In genomic region chr3:149371723-149372114, GRCh38 we compare ENCODE assay signal across 18 cellular contexts. TPM values are rescaled to one million over a fixed set of nuclear protein-coding genes. Genes with fewer than 3 reads are reported as not detected.
DNase-seq lines count a peak whose midpoint lies in the region; ATAC-seq, FAIRE-seq and TF ChIP-seq lines count a peak whose summit lies in the region.
"Had no signal": no experiment of that assay in that cellular context is flagged by ENCODE, and none has a peak within 500 bp of the region (broad histone marks: within the 10 kb centered on the region; RNA-seq: fewer than 3 reads in every experiment).

No MANE protein-coding gene starts in this region.

- H2AFZ ChIP-seq in HCT116 (ENCODE audit: low read depth, low read length, poor library complexity, severe bottlenecking) (peak overlapping the region; percentile 93), astrocyte (ENCODE audit: low read depth, low read length) (no peak overlapping the region)

- no peak overlapping the region for H3K4me2 ChIP-seq in HCT116 (ENCODE audit: low read length)
- H3K4me2 ChIP-seq in astrocyte (ENCODE audit: low read length), result peak overlapping the region; percentile 58

- ATAC-seq in HCT116 (no peak), HG03469 (IDR thresholded peaks at IDR 0.05; ENCODE audit: unreplicated experiment) (no peak), GM18873 (IDR thresholded peaks at IDR 0.05; ENCODE audit: low FRiP score, unreplicated experiment) (no peak)
- ATAC-seq: effector memory CD8-positive, alpha-beta T cell; sciatic nerve; stimulated activated memory B cell treated with anti-CD40 and anti-IgM and Interleukin-4, amounts not matched to agents 10 μg/mL and 1 μg/mL and 100 μg/mL, for 72 hours had no signal

- WGBS in spleen, 5 donors, result 65 to 72% (median 68%) methylated on average over 2 of the region's 2 CpGs

- H3K9ac ChIP-seq in HCT116 (ENCODE audit: low read length), result no peak overlapping the region
- H3K9ac ChIP-seq in astrocyte (ENCODE audit: low read length), result no peak overlapping the region

- intact Hi-C loops in HCT116 (cut with micrococcal nuclease) (no loop called here), spleen (cut with DNase I; ENCODE audit: low total_unique reads) (no loop called here)

- RAD21 ChIA-PET in HCT116 (lab: Charles Lee; ENCODE audit: low non-redundant PET in 1 of 2, low total read pairs in 2 of 2, uncharacterized antibody in 2 of 2, unreplicated experiment in 2 of 2), result no interaction called here

- TF ChIP-seq RAD21 in HCT116 (IDR thresholded peaks at IDR 0.05; ENCODE audit: low read depth), result no peak

- TF ChIP-seq POLR2A in HCT116 (IDR thresholded peaks at IDR 0.05; ENCODE audit: borderline replicate concordance, extremely low read depth, insufficient read depth, insufficient read length) (no peak), spleen (IDR thresholded peaks at IDR 0.05) (no peak)

- no peak overlapping the region for H3K4me3 Mint-ChIP-seq in astrocyte (ENCODE audit: unreplicated experiment)
- H3K4me3 Mint-ChIP-seq: activated naive CD4-positive, alpha-beta T cell treated with anti-CD3 and anti-CD28 coated beads, Interleukin-2, amount 10 ng/mL, durations not matched to agents 7 days and 5 days; CD4-positive, CD25-positive, alpha-beta regulatory T cell; effector memory CD8-positive, alpha-beta T cell; nephron; stimulated activated memory B cell treated with anti-CD40 and anti-IgM and Interleukin-4, amounts not matched to agents 10 μg/mL and 1 μg/mL and 100 μg/mL, for 72 hours; T-helper 1 cell treated with Interleukin-12 subunit alpha and Interleukin-12 subunit beta and Interleukin-4 antibody, amounts not matched to agents 30 μg/mL and 1 μg/mL, for 36 hours had no signal

- H4K20me1 ChIP-seq in HCT116 (ENCODE audit: insufficient read depth) (no peaks in the 10 kb centered on the region), astrocyte (ENCODE audit: insufficient read depth, low read length) (peaks cover 13% of the 10 kb centered on the region)

- H3K9me3 Mint-ChIP-seq in astrocyte (ENCODE audit: unreplicated experiment), result no peaks in the 10 kb centered on the region
- H3K9me3 Mint-ChIP-seq: activated naive CD4-positive, alpha-beta T cell treated with anti-CD3 and anti-CD28 coated beads, Interleukin-2, amount 10 ng/mL, durations not matched to agents 7 days and 5 days; effector memory CD8-positive, alpha-beta T cell; nephron; stimulated activated memory B cell treated with anti-CD40 and anti-IgM and Interleukin-4, amounts not matched to agents 10 μg/mL and 1 μg/mL and 100 μg/mL, for 72 hours; T-helper 1 cell treated with Interleukin-12 subunit alpha and Interleukin-12 subunit beta and Interleukin-4 antibody, amounts not matched to agents 30 μg/mL and 1 μg/mL, for 36 hours had no signal

- peaks cover 32% of the 10 kb centered on the region for H3K4me1 Mint-ChIP-seq in astrocyte (ENCODE audit: low read depth, unreplicated experiment)
- H3K4me1 Mint-ChIP-seq: activated naive CD4-positive, alpha-beta T cell treated with anti-CD3 and anti-CD28 coated beads, Interleukin-2, amount 10 ng/mL, durations not matched to agents 7 days and 5 days; CD4-positive, CD25-positive, alpha-beta regulatory T cell; stimulated activated memory B cell treated with anti-CD40 and anti-IgM and Interleukin-4, amounts not matched to agents 10 μg/mL and 1 μg/mL and 100 μg/mL, for 72 hours had no signal

- H3K27me3 ChIP-seq in HCT116 (ENCODE audit: insufficient read depth, low read length), result no peaks in the 10 kb centered on the region
- no peaks in the 10 kb centered on the region for H3K27me3 ChIP-seq in astrocyte (ENCODE audit: insufficient read depth, low read length)
- H3K27me3 ChIP-seq in spleen (replicated peaks in 1 of 7), result no peaks in the 10 kb centered on the region
- H3K27me3 ChIP-seq: brain microvascular endothelial cell had no signal

- FAIRE-seq in astrocyte (lab: Jason Lieb, UNC), result no peak

- no peak overlapping the region for H3K27ac ChIP-seq in HCT116 (ENCODE audit: low read depth, low read length)
- H3K27ac ChIP-seq in astrocyte (ENCODE audit: low read depth, low read length), result no peak overlapping the region
- peak overlapping the region in 7 of 8 donors; percentile 24 to 78 (median 52) for H3K27ac ChIP-seq in spleen
- H3K27ac ChIP-seq: brain microvascular endothelial cell had no signal

- H3K27me3 Mint-ChIP-seq in astrocyte (ENCODE audit: low read depth, unreplicated experiment), result no peaks in the 10 kb centered on the region
- H3K27me3 Mint-ChIP-seq: activated naive CD4-positive, alpha-beta T cell treated with anti-CD3 and anti-CD28 coated beads, Interleukin-2, amount 10 ng/mL, durations not matched to agents 7 days and 5 days had no signal

- CTCF ChIA-PET in HCT116 (lab: Charles Lee), result interaction anchor here (1.6 to 2.6 kb wide), 2 partner anchors 16 to 417 kb away, joined by 4 to 6 read pairs; no protein-coding TSS in a partner anchor

- H3K36me3 ChIP-seq in HCT116 (ENCODE audit: control insufficient read depth in 1 of 2, insufficient read depth in 2 of 2, low read length in 2 of 2) (no peaks in the 10 kb centered on the region), astrocyte (ENCODE audit: insufficient read depth, low read length) (peaks cover 52% of the 10 kb centered on the region), spleen (peaks cover 0 to 48% (median 2%) of the 10 kb centered on the region in 6 donors)

- H3K79me2 ChIP-seq in HCT116 (ENCODE audit: insufficient read depth, low read length) (no peaks in the 10 kb centered on the region), astrocyte (ENCODE audit: insufficient read depth, low read length) (peaks cover 29% of the 10 kb centered on the region)

- POLR2A ChIA-PET in HCT116 (lab: Charles Lee), result no interaction called here

- no peaks in the 10 kb centered on the region for H3K9me3 ChIP-seq in HCT116 (ENCODE audit: control insufficient read depth in 1 of 2, insufficient read depth in 1 of 2, low read depth in 1 of 2, low read length in 2 of 2)
- H3K9me3 ChIP-seq in astrocyte (ENCODE audit: insufficient read depth, low read depth, low read length), result no peaks in the 10 kb centered on the region
- H3K9me3 ChIP-seq in spleen, result no peaks in the 10 kb centered on the region

- BruUV-seq in HCT116 (replicated peaks; lab: Mats Ljungman, UMichigan), result no TSS peak

- H3K4me3 ChIP-seq in HCT116 (replicated peaks in 1 of 2; ENCODE audit: low read depth in 1 of 2, low read length in 2 of 2), result no peak overlapping the region
- H3K4me3 ChIP-seq in astrocyte (ENCODE audit: insufficient read depth, low read depth, low read length), result no peak overlapping the region
- H3K4me3 ChIP-seq in spleen, result peak overlapping the region in 1 of 8 donors; percentile 29

- H3K9me2 ChIP-seq in HCT116 (ENCODE audit: insufficient read depth), result no peaks in the 10 kb centered on the region

- peaks cover 12 to 52% of the 10 kb centered on the region in 2 experiments for H3K4me1 ChIP-seq in HCT116 (ENCODE audit: control insufficient read depth in 1 of 2, insufficient read depth in 2 of 2, low read length in 2 of 2)
- H3K4me1 ChIP-seq in astrocyte (ENCODE audit: insufficient read depth, low read length), result peaks cover 37% of the 10 kb centered on the region
- H3K4me1 ChIP-seq in spleen, result peaks cover 3 to 57% (median 36%) of the 10 kb centered on the region in 6 donors

- DNase-seq in HCT116 (ENCODE audit: low read depth, low spot score) (no peak), astrocyte (ENCODE audit: low read depth) (no peak), kidney glomerular epithelial cell (lab: John Stamatoyannopoulos, UW) (peak; percentile 28), spleen (no peak), AML-193 (lab: John Stamatoyannopoulos, UW) (no peak)
- no peak for DNase-seq in stimulated activated naive CD4-positive, alpha-beta T cell (lab: John Stamatoyannopoulos, UW)
- DNase-seq: activated CD4-positive, CD25-positive, alpha-beta regulatory T cell treated with anti-CD3 and anti-CD28 coated beads, Interleukin-2, amount 50 U/mL, for 72 hours; activated naive CD4-positive, alpha-beta T cell treated with anti-CD3 and anti-CD28 coated beads, Interleukin-2, amount 10 ng/mL, durations not matched to agents 7 days and 5 days; brain microvascular endothelial cell; CD4-positive, CD25-positive, alpha-beta regulatory T cell; effector memory CD8-positive, alpha-beta T cell; GOT3 had no signal

- TF ChIP-seq CTCF in HCT116 (IDR thresholded peaks at IDR 0.05 in 2 of 3, conservative IDR thresholded peaks at IDR 0.05 in 1 of 3; ENCODE audit: borderline replicate concordance in 1 of 3, insufficient read depth in 1 of 3, low read depth in 2 of 3, low read length in 2 of 3) (no peak), astrocyte (IDR thresholded peaks at IDR 0.05; ENCODE audit: insufficient read depth, low read depth, low read length) (no peak), spleen (IDR thresholded peaks at IDR 0.05 in 8 of 11, conservative IDR thresholded peaks at IDR 0.05 in 3 of 11) (no peak)

- no peak overlapping the region for H3K27ac Mint-ChIP-seq in astrocyte (ENCODE audit: unreplicated experiment)
- H3K27ac Mint-ChIP-seq: activated naive CD4-positive, alpha-beta T cell treated with anti-CD3 and anti-CD28 coated beads, Interleukin-2, amount 10 ng/mL, durations not matched to agents 7 days and 5 days; CD4-positive, CD25-positive, alpha-beta regulatory T cell; effector memory CD8-positive, alpha-beta T cell; stimulated activated memory B cell treated with anti-CD40 and anti-IgM and Interleukin-4, amounts not matched to agents 10 μg/mL and 1 μg/mL and 100 μg/mL, for 72 hours; T-helper 1 cell treated with Interleukin-12 subunit alpha and Interleukin-12 subunit beta and Interleukin-4 antibody, amounts not matched to agents 30 μg/mL and 1 μg/mL, for 36 hours had no signal

- no peaks in the 10 kb centered on the region for H3K36me3 Mint-ChIP-seq in astrocyte (ENCODE audit: low read depth, unreplicated experiment)
- H3K36me3 Mint-ChIP-seq: activated naive CD4-positive, alpha-beta T cell treated with anti-CD3 and anti-CD28 coated beads, Interleukin-2, amount 10 ng/mL, durations not matched to agents 7 days and 5 days; CD4-positive, CD25-positive, alpha-beta regulatory T cell; stimulated activated memory B cell treated with anti-CD40 and anti-IgM and Interleukin-4, amounts not matched to agents 10 μg/mL and 1 μg/mL and 100 μg/mL, for 72 hours had no signal

TF ChIP-seq in HCT116, 20 proteins besides CTCF, POLR2A, EP300 and RAD21:
- TF ChIP-seq ELF1 (IDR thresholded peaks at IDR 0.05; ENCODE audit: borderline replicate concordance, low read depth) (no peak), ZNF274 (IDR thresholded peaks at IDR 0.05; ENCODE audit: low read depth, low read length) (no peak)

RNA-seq across cellular contexts. Expression of gene TM4SF1, which starts 5.7 kb away (rescaled TPM):
- total RNA-seq in HCT116 (2021; ENCODE audit: unreplicated experiment) (0.66 TPM), astrocyte (28.9 and 31.3 TPM in 2 replicates), spleen (100 to 1,000 TPM in 6 of 7 donors, 10 to 100 TPM in 1; 65.6 to 260 (median 182) TPM)
- 0.07 and 0.09 TPM in 2 replicates for polyA plus RNA-seq in HCT116 (2012)
- polyA plus RNA-seq in spleen, result 10 to 100 TPM; 31.0 to 75.3 (median 56.8) TPM
- polyA plus RNA-seq: CD4-positive, CD25-positive, alpha-beta regulatory T cell had no signal

RNA-seq across cellular contexts. Expression of gene TM4SF18, which starts 38.3 kb away (rescaled TPM):
- total RNA-seq in HCT116 (2021; ENCODE audit: unreplicated experiment) (0.34 TPM), astrocyte (4.0 and 5.6 TPM in 2 replicates), spleen (10 to 100 TPM; 14.9 to 97.4 (median 59.7) TPM)
- polyA plus RNA-seq in HCT116 (2012), result 0.77 and 1.2 TPM in 2 replicates
- polyA plus RNA-seq in spleen, result 10 to 100 TPM in 1 of 3 donors, 1 to 10 TPM in 2; 6.6 to 23.1 (median 6.9) TPM
- total RNA-seq: CD4-positive, CD25-positive, alpha-beta regulatory T cell had no signal
- polyA plus RNA-seq: CD4-positive, CD25-positive, alpha-beta regulatory T cell had no signal

Comparison
In these comparisons a context has a peak if more than half of its experiments do, and no peak if none do; other contexts are left out.
1. H3K27ac ChIP-seq: peak in spleen (7 of 8); none in HCT116 (single experiment) and astrocyte (single experiment).
2. RNA of gene TM4SF1, which starts 5.7 kb away (total RNA-seq): 65.6 to 260 TPM in spleen and 28.9 to 31.3 TPM in astrocyte; 0.66 TPM in HCT116 (single experiment); every median in the first group is over 10 times any median in the second.